Comparison of ENCODE assay signal across 17 cellular contexts in genomic region chr2:134454931-134455330, GRCh38.
DNase-seq lines count a peak whose midpoint lies in the region; ATAC-seq and TF ChIP-seq lines count a peak whose summit lies in the region.
"Had no signal": no experiment of that assay in that cellular context is flagged by ENCODE, and none has a peak within 500 bp of the region (broad histone marks: within the 10 kb centered on the region; RNA-seq: fewer than 3 reads in every experiment).

No MANE protein-coding gene starts in this region.

- H3K9me3 ChIP-seq in right atrium auricular region: no peaks in the 10 kb centered on the region
- H3K9me3 ChIP-seq in endodermal cell (ENCODE audit: control insufficient read depth, low read length): no peaks in the 10 kb centered on the region
- no peaks in the 10 kb centered on the region for H3K9me3 ChIP-seq in hepatocyte (ENCODE audit: low read depth)
- H3K9me3 ChIP-seq: SJSA1 had no signal

- no peak for ATAC-seq in Right ventricle myocardium inferior
- ATAC-seq in GM18867 (IDR thresholded peaks at IDR 0.05; ENCODE audit: unreplicated experiment): no peak
- ATAC-seq: K562 had no signal

- no peak overlapping the region for H3K4me2 ChIP-seq in hepatocyte

- H4K20me1 ChIP-seq in hepatocyte (ENCODE audit: insufficient read depth, poor library complexity, severe bottlenecking): no peaks in the 10 kb centered on the region

- no peak for TF ChIP-seq CTCF in right atrium auricular region (IDR thresholded peaks at IDR 0.05)
- TF ChIP-seq CTCF in endodermal cell (conservative IDR thresholded peaks at IDR 0.05): no peak
- TF ChIP-seq CTCF in nephron progenitor cell (IDR thresholded peaks at IDR 0.05): no peak
- TF ChIP-seq CTCF in hepatocyte (IDR thresholded peaks at IDR 0.05; ENCODE audit: poor library complexity): no peak

- no peak overlapping the region for H2AFZ ChIP-seq in hepatocyte

- H3K27me3 Mint-ChIP-seq in endodermal cell (ENCODE audit: insufficient read depth) (no peaks in the 10 kb centered on the region), nephron progenitor cell (ENCODE audit: low read depth, poor library complexity) (peaks cover 4% of the 10 kb centered on the region)

- no peak overlapping the region for H3K4me3 ChIP-seq in right atrium auricular region
- H3K4me3 ChIP-seq in endodermal cell (ENCODE audit: low read length): no peak overlapping the region
- no peak overlapping the region for H3K4me3 ChIP-seq in hepatocyte
- H3K4me3 ChIP-seq: K562, SJSA1 had no signal

- no peaks in the 10 kb centered on the region for H3K9me2 ChIP-seq in hepatocyte (replicated peaks; ENCODE audit: insufficient read depth)

- no peaks in the 10 kb centered on the region for H3K79me2 ChIP-seq in hepatocyte

- H3K27me3 ChIP-seq in right atrium auricular region: no peaks in the 10 kb centered on the region
- H3K27me3 ChIP-seq in endodermal cell (ENCODE audit: control insufficient read depth, insufficient read depth, low read length, poor library complexity, severe bottlenecking): no peaks in the 10 kb centered on the region
- H3K27me3 ChIP-seq in hepatocyte: no peaks in the 10 kb centered on the region
- H3K27me3 ChIP-seq: SJSA1 had no signal

- H3K36me3 Mint-ChIP-seq in endodermal cell (ENCODE audit: low read depth): peaks cover 2% of the 10 kb centered on the region
- H3K36me3 Mint-ChIP-seq in nephron progenitor cell (ENCODE audit: low read depth): no peaks in the 10 kb centered on the region

- H3K27ac ChIP-seq in right atrium auricular region (peak overlapping the region; percentile 2 to 4), endodermal cell (ENCODE audit: low read depth, low read length) (no peak overlapping the region), hepatocyte (no peak overlapping the region)
- H3K27ac ChIP-seq: SJSA1 had no signal

- intact Hi-C loops in Right ventricle myocardium inferior (cut with DNase I): loop anchor here (5.0 kb wide), 1 partner anchor 78 kb away; no protein-coding TSS in a partner anchor

- peaks cover 3% of the 10 kb centered on the region for H3K4me1 Mint-ChIP-seq in endodermal cell
- H3K4me1 Mint-ChIP-seq in nephron progenitor cell: peaks cover 37% of the 10 kb centered on the region

- H3K4me3 Mint-ChIP-seq in endodermal cell (no peak overlapping the region), nephron progenitor cell (no peak overlapping the region)

- H3K4me1 ChIP-seq in right atrium auricular region (peaks cover 0 to 18% of the 10 kb centered on the region in 2 donors), endodermal cell (ENCODE audit: control insufficient read depth, insufficient read depth, low read length) (peaks cover 7% of the 10 kb centered on the region), hepatocyte (ENCODE audit: insufficient read depth) (no peaks in the 10 kb centered on the region)
- H3K4me1 ChIP-seq: SJSA1 had no signal

- H3K9me3 Mint-ChIP-seq in endodermal cell (no peaks in the 10 kb centered on the region), nephron progenitor cell (no peaks in the 10 kb centered on the region)

- H3K36me3 ChIP-seq in right atrium auricular region: peaks cover 9% of the 10 kb centered on the region
- H3K36me3 ChIP-seq in endodermal cell (ENCODE audit: control insufficient read depth, insufficient read depth, low read length): peaks cover 6% of the 10 kb centered on the region
- no peaks in the 10 kb centered on the region for H3K36me3 ChIP-seq in hepatocyte (replicated peaks; ENCODE audit: insufficient read depth, low read depth)
- H3K36me3 ChIP-seq: SJSA1 had no signal

- DNase-seq in right atrium auricular region (ENCODE audit: low spot score) (no peak), Right ventricle myocardium inferior (ENCODE audit: missing footprints) (no peak), endodermal cell (peak; percentile 32), nephron progenitor cell (no peak), hepatocyte (ENCODE audit: low spot score) (no peak)
- no peak for DNase-seq in stimulated activated CD4-positive, alpha-beta T cell treated with anti-CD3 and anti-CD28 coated beads, Interleukin-15, amount 100 ng/mL, for 24 hours
- DNase-seq: DMS53, GDM1, MM.1S, NCI-H1092, NCI-H1436, NCI-H187 treated with DMSO at 0.1 percent for 48 hours, NCI-H2107, NCI-H748 treated with DMSO at 0.1 percent for 48 hours had no signal

- no peak overlapping the region for H3K9ac ChIP-seq in endodermal cell (ENCODE audit: extremely low read depth, low read length, poor library complexity, severe bottlenecking)

- WGBS in endodermal cell (ENCODE audit: insufficient coverage in 1 of 2, insufficient read length in 1 of 2), 2 experiments: 94 to 95% methylated on average over 4 to 6 of the region's 6 CpGs
- WGBS in hepatocyte (ENCODE audit: low lambda C conversion rate, missing lambda C conversion rate): 91% methylated on average over 6 of the region's 6 CpGs

- H3K27ac Mint-ChIP-seq in endodermal cell (no peak overlapping the region), nephron progenitor cell (peak overlapping the region; percentile 13)

Comparison
In these comparisons a context has a peak if more than half of its experiments do, and no peak if none do; other contexts are left out.
1. H3K27ac ChIP-seq: peak in right atrium auricular region (2 of 2); none in endodermal cell (single experiment) and hepatocyte (single experiment).